29 cellular contexts compared by ENCODE assay signal in the genomic region with DNA sequence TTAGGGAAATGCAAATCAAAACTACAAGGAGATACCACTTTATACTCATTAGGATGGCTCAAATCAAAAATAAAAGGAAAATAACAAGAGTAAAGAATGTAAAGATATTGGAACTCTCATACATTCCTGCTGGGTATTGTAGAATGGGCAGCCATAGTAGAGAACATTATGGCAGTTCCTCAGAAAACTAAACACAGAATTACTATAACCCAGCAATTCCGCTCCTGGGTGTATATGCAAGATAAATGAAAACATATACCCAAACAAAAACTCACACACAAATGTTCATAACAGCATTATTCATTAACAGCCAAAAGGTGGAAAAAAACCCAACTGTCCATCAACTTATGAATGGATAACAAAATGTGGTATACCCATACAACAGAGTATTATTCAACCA.
DNase-seq lines count a peak whose midpoint lies in the region; TF ChIP-seq lines count a peak whose summit lies in the region.
"Had no signal": no experiment of that assay in that cellular context is flagged by ENCODE, and none has a peak within 500 bp of the region (broad histone marks: within the 10 kb centered on the region; RNA-seq: fewer than 3 reads in every experiment).

No MANE protein-coding gene starts in this region.

- no peak overlapping the region for H3K27ac ChIP-seq in HEK293 (ENCODE audit: extremely low read depth, low read depth, low read length)
- H3K27ac ChIP-seq: 22Rv1; A549; BLaER1; BLaER1 treated with 17β-estradiol and CSF1 and Interleukin-3, amounts not matched to agents 10 nM and 100 nM; C4-2B had no signal

- CTCF ChIA-PET in HEK293 (lab: Yijun Ruan, JAX) = no interaction called here

- no peak for DNase-seq in NCI-H82 treated with DMSO at 0.1 percent for 48 hours (lab: John Stamatoyannopoulos, UW; ENCODE audit: unreplicated experiment)
- no peak for DNase-seq in T-helper 2 cell
- DNase-seq: 8988T; ACHN; AML-193; BE2C; C1 segment of cervical spinal cord; Caco-2; Calu3; CD4-positive, alpha-beta memory T cell; CD4-positive, alpha-beta T cell; CD4-positive, CD25-positive, alpha-beta regulatory T cell; CD8-positive, alpha-beta memory T cell; CD8-positive, alpha-beta T cell; COR-L47; DMS 273 treated with DMSO at 0.1 percent for 48 hours; DMS153; DMS53; DMS79; DMS79 treated with DMSO at 0.1 percent for 48 hours; DND-41; EL had no signal

- H3K4me3 ChIP-seq in HEK293 (ENCODE audit: low read depth, low read length) (no peak overlapping the region), Loucy (ENCODE audit: low read length, poor library complexity, severe bottlenecking) (no peak overlapping the region)
- H3K4me3 ChIP-seq: A549; BLaER1; BLaER1 treated with 17β-estradiol and CSF1 and Interleukin-3, amounts not matched to agents 10 nM and 100 nM had no signal

- H3F3A ChIP-seq in Loucy (ENCODE audit: low read depth) = no peaks in the 10 kb centered on the region

- no peak overlapping the region for H3K9ac ChIP-seq in Loucy (ENCODE audit: low read depth, low read length, poor library complexity, severe bottlenecking)
- H3K9ac ChIP-seq: BLaER1; BLaER1 treated with 17β-estradiol and CSF1 and Interleukin-3, amounts not matched to agents 10 nM and 100 nM had no signal

- H4K20me1 ChIP-seq in Loucy (ENCODE audit: insufficient read depth, low read length, poor library complexity, severe bottlenecking) = peaks cover 57% of the 10 kb centered on the region

- peak overlapping the region; percentile 15 for H3K4me2 ChIP-seq in Loucy (ENCODE audit: low read depth, low read length, poor library complexity, severe bottlenecking)
- H3K4me2 ChIP-seq: A549; BLaER1; BLaER1 treated with 17β-estradiol and CSF1 and Interleukin-3, amounts not matched to agents 10 nM and 100 nM had no signal

- H3K36me3 ChIP-seq in HEK293 (ENCODE audit: control insufficient read depth in 2 of 2, insufficient read depth in 1 of 2, low read length in 2 of 2) (peaks cover 0 to 23% of the 10 kb centered on the region in 2 experiments; a peak in 1 of 3 replicates), Loucy (ENCODE audit: insufficient read depth, low read length) (peaks cover 46% of the 10 kb centered on the region; the same call in 1 of the 2 replicates)
- H3K36me3 ChIP-seq: BE2C had no signal

- no peak overlapping the region for H2AFZ ChIP-seq in Loucy (ENCODE audit: low read length)

- no peaks in the 10 kb centered on the region for H3K9me3 ChIP-seq in HEK293 (ENCODE audit: control insufficient read depth, insufficient read depth, low read depth, low read length)
- H3K9me3 ChIP-seq in Loucy (ENCODE audit: insufficient read depth, low read depth, low read length) = no peaks in the 10 kb centered on the region
- H3K9me3 ChIP-seq: A549, BE2C, Caco-2 had no signal

- H3K4me1 ChIP-seq in HEK293 (ENCODE audit: control insufficient read depth, insufficient read depth, low read length) (no peaks in the 10 kb centered on the region), Loucy (ENCODE audit: insufficient read depth, low read length, poor library complexity, severe bottlenecking) (peaks cover 31% of the 10 kb centered on the region)
- H3K4me1 ChIP-seq: A549, BE2C, Caco-2 had no signal

- H3K27me3 ChIP-seq in Loucy (ENCODE audit: insufficient read depth, low read length, poor library complexity, severe bottlenecking) = no peaks in the 10 kb centered on the region
- H3K27me3 ChIP-seq: BE2C; BLaER1; BLaER1 treated with 17β-estradiol and CSF1 and Interleukin-3, amounts not matched to agents 10 nM and 100 nM had no signal

- H3K9me2 ChIP-seq in Loucy (replicated peaks; ENCODE audit: low read depth, low read length) = no peaks in the 10 kb centered on the region

- POLR2A ChIA-PET in HEK293 (lab: Yijun Ruan, JAX) = no interaction called here

- peaks cover 99% of the 10 kb centered on the region for H3K79me2 ChIP-seq in Loucy (ENCODE audit: insufficient read depth, low read length)

- no peak for TF ChIP-seq CTCF in HEK293 (tag by site-specific recombination; IDR thresholded peaks at IDR 0.05)
- TF ChIP-seq CTCF in Loucy (conservative IDR thresholded peaks at IDR 0.05; ENCODE audit: low read length) = no peak

TF ChIP-seq in HEK293, 187 proteins besides CTCF, POLR2A, EP300 and RAD21:
- TF ChIP-seq, protein P1, sequence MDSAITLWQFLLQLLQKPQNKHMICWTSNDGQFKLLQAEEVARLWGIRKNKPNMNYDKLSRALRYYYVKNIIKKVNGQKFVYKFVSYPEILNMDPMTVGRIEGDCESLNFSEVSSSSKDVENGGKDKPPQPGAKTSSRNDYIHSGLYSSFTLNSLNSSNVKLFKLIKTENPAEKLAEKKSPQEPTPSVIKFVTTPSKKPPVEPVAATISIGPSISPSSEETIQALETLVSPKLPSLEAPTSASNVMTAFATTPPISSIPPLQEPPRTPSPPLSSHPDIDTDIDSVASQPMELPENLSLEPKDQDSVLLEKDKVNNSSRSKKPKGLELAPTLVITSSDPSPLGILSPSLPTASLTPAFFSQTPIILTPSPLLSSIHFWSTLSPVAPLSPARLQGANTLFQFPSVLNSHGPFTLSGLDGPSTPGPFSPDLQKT (IDR thresholded peaks at IDR 0.05; ENCODE audit: borderline replicate concordance, low read depth, low read length) = no peak
- TF ChIP-seq ZNF140 (tag by site-specific recombination; IDR thresholded peaks at IDR 0.05) = peak; percentile 98
